ENCODE assay signal across 9 cellular contexts in the genomic region with DNA sequence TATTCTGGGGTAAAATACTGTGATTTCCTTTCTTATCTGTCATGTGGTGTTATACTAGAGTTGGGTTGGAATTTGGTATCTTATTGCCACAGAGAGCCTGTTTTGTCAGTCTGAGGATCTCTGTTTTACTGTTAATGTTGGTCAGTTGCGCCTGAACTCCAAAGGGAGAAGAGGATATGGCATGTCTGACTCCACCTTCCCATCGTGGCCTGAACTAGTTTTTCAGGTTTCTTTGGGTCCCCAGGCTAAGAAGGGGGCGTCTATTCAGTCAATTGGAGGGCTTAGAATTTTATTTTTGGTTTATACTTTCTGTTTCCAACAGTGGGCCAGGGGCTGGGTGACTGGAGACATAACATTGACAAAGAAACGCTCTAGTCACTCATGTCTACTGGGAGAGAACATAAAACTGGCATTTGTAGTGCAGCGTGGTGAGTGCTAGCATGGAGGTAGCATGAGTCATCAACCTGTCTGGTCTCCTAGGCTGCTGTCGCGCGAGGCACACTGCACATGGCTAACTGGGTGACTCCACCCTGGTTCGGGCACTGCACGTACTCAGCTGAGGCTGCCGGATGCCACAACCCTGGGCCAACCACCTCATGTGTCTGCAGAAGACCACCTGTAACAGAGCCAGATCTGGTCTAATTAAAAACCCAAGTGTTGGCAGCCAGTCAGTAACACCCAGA.
DNase-seq lines count a peak whose midpoint lies in the region; ATAC-seq and TF ChIP-seq lines count a peak whose summit lies in the region.
"Had no signal": no experiment of that assay in that cellular context is flagged by ENCODE, and none has a peak within 500 bp of the region (broad histone marks: within the 10 kb centered on the region; RNA-seq: fewer than 3 reads in every experiment).

No MANE protein-coding gene starts in this region.

- no peaks in the 10 kb centered on the region for H3K36me3 ChIP-seq in trophoblast cell (ENCODE audit: control insufficient read depth in 1 of 2, insufficient read depth in 2 of 2, low read length in 2 of 2)
- H3K36me3 ChIP-seq in OCI-LY7 (ENCODE audit: insufficient read depth, low read length), result no peaks in the 10 kb centered on the region
- no peaks in the 10 kb centered on the region for H3K36me3 ChIP-seq in tibial artery

- H3K4ac ChIP-seq in trophoblast cell (ENCODE audit: low read depth, low read length), result no peak overlapping the region

- H2AK5ac ChIP-seq in trophoblast cell (ENCODE audit: low read length), result no peak overlapping the region

- no TSS peak for BruUV-seq in OCI-LY7 (replicated peaks; lab: Mats Ljungman, UMichigan)

- H3K27ac ChIP-seq in trophoblast cell (ENCODE audit: low read depth, low read length) (peak overlapping the region; percentile 67), OCI-LY7 (ENCODE audit: low read depth, low read length, poor library complexity, severe bottlenecking) (no peak overlapping the region), tibial artery (no peak overlapping the region)
- H3K27ac ChIP-seq: HL-60 had no signal

- no peaks in the 10 kb centered on the region for H3K27me3 ChIP-seq in trophoblast cell (ENCODE audit: insufficient read depth, low read length)
- H3K27me3 ChIP-seq in tibial artery, result no peaks in the 10 kb centered on the region

- no peak overlapping the region for H4K8ac ChIP-seq in trophoblast cell (ENCODE audit: low read depth, low read length)

- WGBS in trophoblast cell (ENCODE audit: extremely low coverage, insufficient coverage, insufficient read length), result no CpG with 5 or more reads among the region's 11 CpGs

- H3K36me3 Mint-ChIP-seq in activated naive CD4-positive, alpha-beta T cell treated with anti-CD3 and anti-CD28 coated beads, Interleukin-2, amount 50 U/mL, for 72 hours, result no peaks in the 10 kb centered on the region

- H4K12ac ChIP-seq in trophoblast cell (ENCODE audit: low read depth, low read length), result no peak overlapping the region

- DNase-seq in activated naive CD4-positive, alpha-beta T cell treated with anti-CD3 and anti-CD28 coated beads, Interleukin-2, amount 50 U/mL, for 72 hours (ENCODE audit: low spot score in 2 of 2), result peak in 1 of 2 donors; percentile 11
- DNase-seq in trophoblast cell (peak; percentile 91 to 92), OCI-LY7 (ENCODE audit: low spot score) (no peak), NCI-H146 (lab: John Stamatoyannopoulos, UW) (no peak), tibial artery (no peak)

- peak overlapping the region; percentile 60 for H4K91ac ChIP-seq in trophoblast cell (ENCODE audit: low read depth, low read length)

- H3K27ac Mint-ChIP-seq in activated naive CD4-positive, alpha-beta T cell treated with anti-CD3 and anti-CD28 coated beads, Interleukin-2, amount 50 U/mL, for 72 hours, result peak overlapping the region in 1 of 2 donors; percentile 69

- ATAC-seq in GM18861 (IDR thresholded peaks at IDR 0.05; ENCODE audit: unreplicated experiment) (peak; percentile 70), HG03565 (IDR thresholded peaks at IDR 0.05; ENCODE audit: unreplicated experiment) (peak; percentile 45), GM21526 (IDR thresholded peaks at IDR 0.05; ENCODE audit: low FRiP score, unreplicated experiment) (no peak)
- peak; percentile 84 to 92 for ATAC-seq in activated naive CD4-positive, alpha-beta T cell treated with anti-CD3 and anti-CD28 coated beads, Interleukin-2, amount 50 U/mL, for 72 hours

- H3K14ac ChIP-seq in trophoblast cell (ENCODE audit: low read length), result no peak overlapping the region

- POLR2A ChIA-PET in OCI-LY7 (lab: Charles Lee), result interaction anchor here (0.5 kb wide), 1 partner anchor 433 kb away, joined by 3 read pairs; no protein-coding TSS in a partner anchor

- peak overlapping the region; percentile 15 for H2BK5ac ChIP-seq in trophoblast cell (ENCODE audit: low read depth, low read length, poor library complexity)

- H3K79me1 ChIP-seq in trophoblast cell (ENCODE audit: low read length), result peaks cover 7% of the 10 kb centered on the region

- H3K79me2 ChIP-seq in trophoblast cell (ENCODE audit: control insufficient read depth, insufficient read depth, low read length, poor library complexity) (no peaks in the 10 kb centered on the region), OCI-LY7 (ENCODE audit: insufficient read depth, low read depth, low read length) (no peaks in the 10 kb centered on the region)

- H3K4me2 ChIP-seq in trophoblast cell (ENCODE audit: low read length) (peak overlapping the region; percentile 15), OCI-LY7 (ENCODE audit: low read length) (no peak overlapping the region)

- H3K4me1 ChIP-seq in trophoblast cell (ENCODE audit: control insufficient read depth in 1 of 2, insufficient read depth in 2 of 2, low read length in 2 of 2) (peaks cover 13 to 19% of the 10 kb centered on the region in 2 experiments), OCI-LY7 (ENCODE audit: insufficient read depth, low read length, poor library complexity, severe bottlenecking) (no peaks in the 10 kb centered on the region), tibial artery (no peaks in the 10 kb centered on the region)

- H3K23ac ChIP-seq in trophoblast cell (ENCODE audit: low read length), result no peak overlapping the region

- no peaks in the 10 kb centered on the region for H4K20me1 ChIP-seq in OCI-LY7 (ENCODE audit: insufficient read depth, low read length)

- no peak overlapping the region for H3K18ac ChIP-seq in trophoblast cell (ENCODE audit: low read length)

- no peak overlapping the region for H2AFZ ChIP-seq in trophoblast cell (ENCODE audit: insufficient read depth, low read length, poor library complexity)
- H2AFZ ChIP-seq in OCI-LY7 (ENCODE audit: low read length), result no peak overlapping the region

- no peaks in the 10 kb centered on the region for H3K9me2 ChIP-seq in OCI-LY7 (ENCODE audit: insufficient read depth, low read length)

- peaks cover 0 to 3% of the 10 kb centered on the region in 2 donors for H3K9me3 Mint-ChIP-seq in activated naive CD4-positive, alpha-beta T cell treated with anti-CD3 and anti-CD28 coated beads, Interleukin-2, amount 50 U/mL, for 72 hours

- intact Hi-C loops in OCI-LY7 (cut with micrococcal nuclease; ENCODE audit: unreplicated experiment) (loop anchor here (1.0 kb wide), 1 partner anchor 9 kb away; no protein-coding TSS in a partner anchor), tibial artery (cut with DNase I; ENCODE audit: low total_unique reads) (no loop called here)

- CTCF ChIA-PET in OCI-LY7 (lab: Charles Lee; ENCODE audit: unreplicated experiment), result no interaction called here

- no peak overlapping the region for H3K4me3 ChIP-seq in trophoblast cell (ENCODE audit: low read depth, low read length)
- no peak overlapping the region for H3K4me3 ChIP-seq in OCI-LY7 (ENCODE audit: low read depth, low read length, poor library complexity, severe bottlenecking)
- no peak overlapping the region for H3K4me3 ChIP-seq in tibial artery

- TF ChIP-seq CTCF in OCI-LY7 (conservative IDR thresholded peaks at IDR 0.05; ENCODE audit: low read length) (no peak), tibial artery (IDR thresholded peaks at IDR 0.05) (no peak)

- no peak overlapping the region for H3K9ac ChIP-seq in trophoblast cell (ENCODE audit: low read length)

- peaks cover 2% of the 10 kb centered on the region for H3K9me3 ChIP-seq in trophoblast cell (ENCODE audit: insufficient read depth, low read depth, low read length)
- H3K9me3 ChIP-seq in OCI-LY7 (ENCODE audit: low read length), result no peaks in the 10 kb centered on the region
- H3K9me3 ChIP-seq in tibial artery, result no peaks in the 10 kb centered on the region

- H2BK12ac ChIP-seq in trophoblast cell (ENCODE audit: low read length), result peak overlapping the region; percentile 48

- peak overlapping the region; percentile 26 for H2BK120ac ChIP-seq in trophoblast cell (ENCODE audit: insufficient read depth, low read length, poor library complexity)

Comparison
In these comparisons a context has a peak if more than half of its experiments do, and no peak if none do; other contexts are left out.
1. DNase-seq: peak in trophoblast cell (2 of 2); none in OCI-LY7 (single experiment), NCI-H146 (single experiment) and tibial artery (0 of 2).